8 cellular contexts compared by ENCODE assay signal in the genomic region with DNA sequence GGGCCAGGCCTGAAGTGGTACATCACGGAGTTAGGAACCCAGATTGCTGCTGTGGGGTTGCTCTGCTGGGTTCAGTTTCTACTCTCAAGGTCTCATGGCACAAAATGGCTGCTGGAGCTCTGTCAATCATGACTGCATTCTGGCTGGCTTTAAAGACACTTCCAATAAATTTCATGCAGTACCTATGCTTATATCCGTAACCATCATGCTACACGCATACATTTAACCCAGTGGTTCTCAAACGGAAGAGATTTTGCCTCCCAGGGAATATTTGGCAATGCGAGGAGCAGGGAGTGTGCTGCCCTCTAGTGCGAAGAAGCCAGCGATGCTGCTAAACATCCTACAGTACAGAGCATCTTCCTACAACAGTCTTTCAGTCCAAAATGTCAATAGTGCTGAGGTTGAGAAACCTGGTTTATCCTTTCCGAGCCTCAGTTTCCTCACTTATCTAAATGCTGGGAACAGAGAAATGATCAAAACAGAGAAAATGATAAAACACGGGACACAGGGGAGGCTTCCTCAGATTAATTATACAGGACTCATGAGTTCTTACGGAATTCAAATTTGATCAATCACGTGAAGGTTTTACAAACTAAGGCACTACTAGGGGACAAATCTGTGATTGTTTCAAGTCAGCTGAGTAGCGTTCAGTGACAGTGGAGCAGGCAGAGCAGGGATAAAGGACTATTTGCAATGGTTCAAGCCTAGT. TPM values are rescaled to one million over a fixed set of nuclear protein-coding genes. Genes with fewer than 3 reads are reported as not detected.
DNase-seq lines count a peak whose midpoint lies in the region; ATAC-seq, FAIRE-seq and TF ChIP-seq lines count a peak whose summit lies in the region.

No MANE protein-coding gene starts in this region.

- peaks cover 8% of the 10 kb centered on the region for H3K9me3 Mint-ChIP-seq in WTC11

- H3K27me3 Mint-ChIP-seq in WTC11 (ENCODE audit: low read depth): no peaks in the 10 kb centered on the region; the same call in 1 of the 2 replicates

- peaks cover 24% of the 10 kb centered on the region for H3K4me1 Mint-ChIP-seq in WTC11

- H3K36me3 ChIP-seq in KMS-11 (ENCODE audit: insufficient read depth): no peaks in the 10 kb centered on the region

- CTCF ChIA-PET in WTC11 (lab: Charles Lee): interaction anchor here (0.8 kb wide), 1 partner anchor 17 kb away, joined by 3 read pairs; no protein-coding TSS in a partner anchor

- no peaks in the 10 kb centered on the region for H4K20me1 ChIP-seq in KMS-11 (ENCODE audit: insufficient read depth)

- peaks cover 7% of the 10 kb centered on the region for H3K4me1 ChIP-seq in KMS-11 (ENCODE audit: low read depth, poor library complexity, severe bottlenecking)

- H3K4me3 Mint-ChIP-seq in WTC11: no peak overlapping the region

- ATAC-seq in WTC11 (peak; percentile 79), HG03097 (IDR thresholded peaks at IDR 0.05; ENCODE audit: low FRiP score, unreplicated experiment) (no peak), HG02884 (IDR thresholded peaks at IDR 0.05; ENCODE audit: unreplicated experiment) (no peak)
- no peak for ATAC-seq in activated CD4-positive, CD25-positive, alpha-beta regulatory T cell treated with anti-CD3 and anti-CD28 coated beads, Interleukin-2, amount 50 U/mL, for 24 hours

- no peaks in the 10 kb centered on the region for H3K79me2 ChIP-seq in KMS-11 (ENCODE audit: insufficient read depth, low read depth)

- POLR2A ChIA-PET in WTC11 (lab: Charles Lee): no interaction called here

- no peak overlapping the region for H3K27ac ChIP-seq in KMS-11

- H3K4me3 ChIP-seq in KMS-11 (IDR thresholded peaks at IDR 0.05; ENCODE audit: insufficient read depth, low read depth, low read length): no peak overlapping the region

- H3K36me3 Mint-ChIP-seq in WTC11: no peaks in the 10 kb centered on the region

- TF ChIP-seq CTCF in D721Med (IDR thresholded peaks at IDR 0.05; ENCODE audit: insufficient read depth, missing control alignments): peak; percentile 29
- TF ChIP-seq CTCF in KMS-11 (conservative IDR thresholded peaks at IDR 0.05; ENCODE audit: low read depth, low read length): peak; percentile 69
- TF ChIP-seq CTCF in WTC11 (IDR thresholded peaks at IDR 0.05): peak; percentile 37; the same call in 1 of the 2 replicates

- H2AFZ ChIP-seq in KMS-11 (ENCODE audit: low read depth): no peak overlapping the region

- H3K9ac ChIP-seq in KMS-11: no peak overlapping the region

- no peak overlapping the region for H3K4me2 ChIP-seq in KMS-11

- H3K27ac Mint-ChIP-seq in WTC11: no peak overlapping the region

- H3K27me3 ChIP-seq in KMS-11 (ENCODE audit: insufficient read depth, low read depth): no peaks in the 10 kb centered on the region

- DNase-seq in D721Med (ENCODE audit: insufficient read length, low spot score) (no peak), WTC11 (ENCODE audit: low spot score) (peak; percentile 41), kidney tubule cell (ENCODE audit: low spot score) (peak; percentile 40), NCI-H2227 (lab: John Stamatoyannopoulos, UW; ENCODE audit: unreplicated experiment) (no peak)

- no peak for FAIRE-seq in D721Med (lab: Jason Lieb, UNC)

TF ChIP-seq in WTC11, 78 proteins besides CTCF, POLR2A, EP300 and RAD21:
- TF ChIP-seq E2F1 (CRISPR knock-in tag; IDR thresholded peaks at IDR 0.05) (no peak), GTF2I (CRISPR knock-in tag; conservative IDR thresholded peaks at IDR 0.05) (peak; percentile 96), TEAD1 (CRISPR knock-in tag; IDR thresholded peaks at IDR 0.05) (no peak)
- TF ChIP-seq, protein P1, sequence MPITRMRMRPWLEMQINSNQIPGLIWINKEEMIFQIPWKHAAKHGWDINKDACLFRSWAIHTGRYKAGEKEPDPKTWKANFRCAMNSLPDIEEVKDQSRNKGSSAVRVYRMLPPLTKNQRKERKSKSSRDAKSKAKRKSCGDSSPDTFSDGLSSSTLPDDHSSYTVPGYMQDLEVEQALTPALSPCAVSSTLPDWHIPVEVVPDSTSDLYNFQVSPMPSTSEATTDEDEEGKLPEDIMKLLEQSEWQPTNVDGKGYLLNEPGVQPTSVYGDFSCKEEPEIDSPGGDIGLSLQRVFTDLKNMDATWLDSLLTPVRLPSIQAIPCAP (CRISPR knock-in tag; IDR thresholded peaks at IDR 0.05): no peak

RNA-seq across cellular contexts. Expression of gene SLC2A10, which starts 9.6 kb away (rescaled TPM):
- total RNA-seq in WTC11 (2021): 8.0 to 12.0 TPM (median 10.8 TPM) in 3 replicates

RNA-seq across cellular contexts. Expression of gene TP53RK, which starts 10.6 kb away (rescaled TPM):
- total RNA-seq in WTC11 (2021): 11.9 to 13.4 TPM (median 12.4 TPM) in 3 replicates

RNA-seq across cellular contexts. Expression of gene SLC13A3, which starts 48.5 kb away (rescaled TPM):
- 10.6 to 13.5 TPM (median 11.9 TPM) in 3 replicates for total RNA-seq in WTC11 (2021)

Comparison
In these comparisons a context has a peak if more than half of its experiments do, and no peak if none do; other contexts are left out.
1. DNase-seq: peak in WTC11 (single experiment) and kidney tubule cell (single experiment); none in D721Med (single experiment) and NCI-H2227 (single experiment).
2. Peak in every context shown above with its lines, with median percentiles within 50 percentile points of each other: CTCF ChIP-seq.